Comparison of ENCODE assay signal across 24 cellular contexts in genomic region chr11:9052316-9052715, GRCh38. TPM values are rescaled to one million over a fixed set of nuclear protein-coding genes. Genes with fewer than 3 reads are reported as not detected.
"Had no signal": no experiment of that assay in that cellular context is flagged by ENCODE, and none has a peak within 500 bp of the region (broad histone marks: within the 10 kb centered on the region; RNA-seq: fewer than 3 reads in every experiment).

No MANE protein-coding gene starts in this region.

- H3K4me1 ChIP-seq: prostate gland had no signal

- H3K27ac ChIP-seq: dorsolateral prefrontal cortex, gastrocnemius medialis, heart right ventricle, lower lobe of right lung, prostate gland, right atrium auricular region, thoracic aorta, tibial nerve, upper lobe of left lung, uterus had no signal

- DNase-seq: dorsolateral prefrontal cortex; effector CD4-positive, alpha-beta T cell; foreskin fibroblast; gastrocnemius medialis; glutamatergic neuron; heart right ventricle; hippocampal formation; kidney glomerular epithelial cell; left ventricle myocardium superior; lower lobe of right lung; naive thymus-derived CD4-positive, alpha-beta T cell; nucleus accumbens; stimulated activated CD4-positive, alpha-beta T cell treated with anti-CD3 and anti-CD28 coated beads, Interleukin-4, amount 100 ng/mL, for 4 hours; stimulated activated naive CD8-positive, alpha-beta T cell treated with anti-CD3 and anti-CD28 coated beads, Interleukin-15, Interleukin-2, amounts not matched to agents 100 U/mL and 50 U/mL, for 24 hours; upper lobe of left lung; uterus had no signal

- H3K27me3 ChIP-seq: dorsolateral prefrontal cortex, gastrocnemius medialis, heart right ventricle, right atrium auricular region, tibial nerve, upper lobe of left lung, uterus had no signal

- H3K4me3 ChIP-seq: dorsolateral prefrontal cortex, gastrocnemius medialis, heart right ventricle, lower lobe of right lung, prostate gland, right atrium auricular region, thoracic aorta, tibial nerve, upper lobe of left lung, uterus had no signal

- H3K9me3 ChIP-seq: gastrocnemius medialis, heart right ventricle, lower lobe of right lung, prostate gland, right atrium auricular region, thoracic aorta, tibial nerve, upper lobe of left lung, uterus had no signal

- H3K36me3 ChIP-seq: gastrocnemius medialis, heart right ventricle, lower lobe of right lung, prostate gland, right atrium auricular region, thoracic aorta, tibial nerve, upper lobe of left lung, uterus had no signal

- ATAC-seq: esophagus mucosa; gastrocnemius medialis; heart right ventricle; left ventricle myocardium superior; lower lobe of right lung; naive thymus-derived CD4-positive, alpha-beta T cell; sciatic nerve; stimulated activated memory B cell treated with anti-CD40 and anti-IgM and Interleukin-4, amounts not matched to agents 10 μg/mL and 1 μg/mL and 100 μg/mL, for 72 hours; stimulated activated naive CD8-positive, alpha-beta T cell treated with anti-CD3 and anti-CD28 coated beads, Interleukin-15, Interleukin-2, amounts not matched to agents 100 U/mL and 50 U/mL, for 24 hours had no signal

RNA-seq across cellular contexts. Expression of gene SCUBE2, which starts 39.1 kb away (rescaled TPM):
- total RNA-seq: mononuclear cell had no signal
- polyA plus RNA-seq: naive thymus-derived CD4-positive, alpha-beta T cell had no signal
